13 cellular contexts compared by ENCODE assay signal in genomic region chr1:153773004-153773921, GRCh38. TPM values are rescaled to one million over a fixed set of nuclear protein-coding genes. Genes with fewer than 3 reads are reported as not detected.
DNase-seq lines count a peak whose midpoint lies in the region; ATAC-seq and TF ChIP-seq lines count a peak whose summit lies in the region.
"Had no signal": no experiment of that assay in that cellular context is flagged by ENCODE, and none has a peak within 500 bp of the region (broad histone marks: within the 10 kb centered on the region; RNA-seq: fewer than 3 reads in every experiment).

No MANE protein-coding gene starts in this region.

- H3K27me3 ChIP-seq in lower lobe of right lung (ENCODE audit: low read depth) = no peaks in the 10 kb centered on the region
- H3K27me3 ChIP-seq: tibial nerve had no signal

- H3K4me3 ChIP-seq in lower lobe of right lung = peak overlapping the region; percentile 11
- H3K4me3 ChIP-seq: tibial nerve had no signal

- H3K27ac ChIP-seq in lower lobe of right lung = peak overlapping the region; percentile 89

- no peak for TF ChIP-seq CTCF in activated B cell treated with CpG ODN at 0.5 μM for 24 hours (IDR thresholded peaks at IDR 0.05)
- TF ChIP-seq CTCF in lower lobe of right lung (IDR thresholded peaks at IDR 0.05) = no peak

- intact Hi-C loops in activated B cell treated with CpG ODN at 0.5 μM for 24 hours (cut with micrococcal nuclease) (loop anchor here (10.0 kb wide), 1 partner anchor 258 kb away; no protein-coding TSS in a partner anchor), lower lobe of right lung (cut with DNase I) (no loop called here)

- ATAC-seq in activated CD8-positive, alpha-beta memory T cell treated with anti-CD3 and anti-CD28 coated beads, Interleukin-2, amount 10 ng/mL, durations not matched to agents 7 days and 5 days = no peak
- no peak for ATAC-seq in activated B cell treated with CpG ODN at 0.5 μM for 24 hours (ENCODE audit: low read depth)
- ATAC-seq in lower lobe of right lung = peak; percentile 1 to 29
- no peak for ATAC-seq in GM19463 (IDR thresholded peaks at IDR 0.05; ENCODE audit: unreplicated experiment)
- ATAC-seq in GM18909 (IDR thresholded peaks at IDR 0.05; ENCODE audit: poor library complexity, unreplicated experiment) = no peak

- H3K36me3 ChIP-seq in lower lobe of right lung = peaks cover 50% of the 10 kb centered on the region

- no peak for DNase-seq in activated CD8-positive, alpha-beta memory T cell treated with anti-CD3 and anti-CD28 coated beads, Interleukin-2, amount 10 ng/mL, durations not matched to agents 7 days and 5 days
- no peak for DNase-seq in activated CD8-positive, alpha-beta memory T cell treated with anti-CD3 and anti-CD28 coated beads, Interleukin-2, amount 50 U/mL, for 48 hours
- no peak for DNase-seq in activated B cell treated with CpG ODN at 0.5 μM for 24 hours
- no peak for DNase-seq in lower lobe of right lung
- peak; percentile 17 for DNase-seq in superior temporal gyrus (ENCODE audit: extremely low spot score)
- DNase-seq in middle frontal gyrus (ENCODE audit: extremely low spot score, low spot score) = no peak
- DNase-seq: activated naive CD4-positive, alpha-beta T cell treated with Interleukin-2 at 50 U/mL for 16 hours; NCI-H226; stimulated activated CD4-positive, alpha-beta T cell treated with anti-CD3 and anti-CD28 coated beads, Interleukin-15, amount 100 ng/mL, for 24 hours had no signal

- H3K4me1 ChIP-seq in lower lobe of right lung = peaks cover 91% of the 10 kb centered on the region

- no peaks in the 10 kb centered on the region for H3K27me3 Mint-ChIP-seq in activated CD8-positive, alpha-beta memory T cell treated with anti-CD3 and anti-CD28 coated beads, Interleukin-2, amount 10 ng/mL, durations not matched to agents 7 days and 5 days
- no peaks in the 10 kb centered on the region for H3K27me3 Mint-ChIP-seq in activated B cell treated with CpG ODN at 0.5 μM for 24 hours

- POLR2A ChIA-PET in activated B cell treated with CpG ODN at 0.5 μM for 24 hours (lab: Charles Lee) = interaction anchor here (0.7 to 1.5 kb wide), 2 partner anchors 32 to 114 kb away, joined by 3 to 4 read pairs; partner anchors contain the start of gene SNAPIN

- H3K27ac Mint-ChIP-seq in activated CD8-positive, alpha-beta memory T cell treated with anti-CD3 and anti-CD28 coated beads, Interleukin-2, amount 10 ng/mL, durations not matched to agents 7 days and 5 days = peak overlapping the region; percentile 97
- peak overlapping the region; percentile 56 for H3K27ac Mint-ChIP-seq in activated B cell treated with CpG ODN at 0.5 μM for 24 hours

- no peak overlapping the region for H3K4me3 Mint-ChIP-seq in activated CD8-positive, alpha-beta memory T cell treated with anti-CD3 and anti-CD28 coated beads, Interleukin-2, amount 10 ng/mL, durations not matched to agents 7 days and 5 days
- H3K4me3 Mint-ChIP-seq in activated B cell treated with CpG ODN at 0.5 μM for 24 hours = no peak overlapping the region
- H3K4me3 Mint-ChIP-seq: T-helper 2 cell treated with Interferon-gamma antibody and Interleukin-4, amounts not matched to agents 5 μg/mL and 100 μg/mL, for 36 hours had no signal

- H3K4me1 Mint-ChIP-seq in activated CD8-positive, alpha-beta memory T cell treated with anti-CD3 and anti-CD28 coated beads, Interleukin-2, amount 10 ng/mL, durations not matched to agents 7 days and 5 days = peaks cover 40% of the 10 kb centered on the region
- H3K4me1 Mint-ChIP-seq in activated B cell treated with CpG ODN at 0.5 μM for 24 hours = peaks cover 34% of the 10 kb centered on the region

- CTCF ChIA-PET in activated CD8-positive, alpha-beta memory T cell treated with anti-CD3 and anti-CD28 coated beads, Interleukin-2, amount 10 ng/mL, durations not matched to agents 7 days and 5 days (lab: Charles Lee) = interaction anchor here (0.5 to 3.1 kb wide), 7 partner anchors 18 to 214 kb away, joined by 3 to 18 read pairs (median 3); partner anchors contain the start of gene GATAD2B
- CTCF ChIA-PET in activated B cell treated with CpG ODN at 0.5 μM for 24 hours (lab: Charles Lee) = interaction anchor here (1.1 kb wide), 1 partner anchor 24 kb away, joined by 4 read pairs; no protein-coding TSS in a partner anchor

- no peaks in the 10 kb centered on the region for H3K9me3 ChIP-seq in lower lobe of right lung
- H3K9me3 ChIP-seq: tibial nerve had no signal

- H3K9me3 Mint-ChIP-seq in activated CD8-positive, alpha-beta memory T cell treated with anti-CD3 and anti-CD28 coated beads, Interleukin-2, amount 10 ng/mL, durations not matched to agents 7 days and 5 days (ENCODE audit: low read depth) = no peaks in the 10 kb centered on the region
- H3K9me3 Mint-ChIP-seq in activated B cell treated with CpG ODN at 0.5 μM for 24 hours = no peaks in the 10 kb centered on the region
- H3K9me3 Mint-ChIP-seq: T-helper 2 cell treated with Interferon-gamma antibody and Interleukin-4, amounts not matched to agents 5 μg/mL and 100 μg/mL, for 36 hours had no signal

- H3K36me3 Mint-ChIP-seq in activated CD8-positive, alpha-beta memory T cell treated with anti-CD3 and anti-CD28 coated beads, Interleukin-2, amount 10 ng/mL, durations not matched to agents 7 days and 5 days = peaks cover 9% of the 10 kb centered on the region
- peaks cover 41% of the 10 kb centered on the region for H3K36me3 Mint-ChIP-seq in activated B cell treated with CpG ODN at 0.5 μM for 24 hours (ENCODE audit: low read depth)

RNA-seq across cellular contexts. Expression of gene SLC27A3, which starts 1.9 kb away (rescaled TPM):
- 10 to 100 TPM; 39.8 to 43.0 TPM for total RNA-seq in activated CD8-positive, alpha-beta memory T cell treated with anti-CD3 and anti-CD28 coated beads, Interleukin-2, amount 10 ng/mL, durations not matched to agents 7 days and 5 days
- total RNA-seq in activated B cell treated with CpG ODN at 0.5 μM for 24 hours = 7.8 and 12.6 TPM in 2 replicates
- 99.6 TPM for total RNA-seq in lower lobe of right lung

RNA-seq across cellular contexts. Expression of gene INTS3, which starts 45.4 kb away (rescaled TPM):
- total RNA-seq in activated CD8-positive, alpha-beta memory T cell treated with anti-CD3 and anti-CD28 coated beads, Interleukin-2, amount 10 ng/mL, durations not matched to agents 7 days and 5 days = 10 to 100 TPM; 50.2 to 51.5 TPM
- 81.1 and 88.6 TPM in 2 replicates for total RNA-seq in activated B cell treated with CpG ODN at 0.5 μM for 24 hours
- 77.3 TPM for total RNA-seq in lower lobe of right lung

Comparison
In these comparisons a context has a peak if more than half of its experiments do, and no peak if none do; other contexts are left out.
1. ATAC-seq: peak in lower lobe of right lung (2 of 2); none in activated CD8-positive, alpha-beta memory T cell treated with anti-CD3 and anti-CD28 coated beads, Interleukin-2, amount 10 ng/mL, durations not matched to agents 7 days and 5 days (single experiment), activated B cell treated with CpG ODN at 0.5 μM for 24 hours (single experiment), GM19463 (single experiment) and GM18909 (single experiment).